In the genomic region with DNA sequence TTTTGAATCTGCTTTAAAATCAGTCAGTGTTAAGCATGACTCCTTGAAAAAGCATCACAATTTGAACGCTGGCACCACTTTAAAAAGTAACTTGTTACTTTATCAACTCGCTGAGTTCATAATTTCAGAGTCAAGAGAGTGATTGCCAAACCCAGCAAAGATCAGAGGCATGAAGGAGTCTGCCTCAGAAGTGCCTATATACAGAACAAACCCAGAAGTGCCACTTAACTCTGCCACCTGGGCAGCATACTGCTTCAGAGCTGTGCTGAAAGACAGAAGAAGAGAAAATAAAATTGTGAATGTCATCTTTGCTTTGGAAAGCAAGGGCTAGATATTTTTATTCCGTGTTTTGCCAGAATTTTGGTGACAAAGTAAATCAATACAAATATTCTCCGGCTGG, we compare ENCODE assay signal across 27 cellular contexts.
"Had no signal": no experiment of that assay in that cellular context is flagged by ENCODE, and none has a peak within 500 bp of the region (broad histone marks: within the 10 kb centered on the region; RNA-seq: fewer than 3 reads in every experiment).

No MANE protein-coding gene starts in this region.

- H3K36me3 Mint-ChIP-seq: activated CD8-positive, alpha-beta memory T cell treated with anti-CD3 and anti-CD28 coated beads, Interleukin-2, amount 10 ng/mL, durations not matched to agents 7 days and 5 days; activated naive CD4-positive, alpha-beta T cell treated with anti-CD3 and anti-CD28 coated beads, Interleukin-2, amount 50 U/mL, for 72 hours; brain had no signal

- H3K27me3 Mint-ChIP-seq: activated B cell treated with CpG ODN at 0.5 μM for 24 hours; activated CD4-positive, alpha-beta T cell treated with anti-CD3 and anti-CD28 coated beads, Interleukin-2, amount 10 ng/mL, durations not matched to agents 24 days and 14 days; activated CD8-positive, alpha-beta memory T cell treated with anti-CD3 and anti-CD28 coated beads, Interleukin-2, amount 10 ng/mL, durations not matched to agents 7 days and 5 days; brain; central memory CD8-positive, alpha-beta T cell; T-helper 17 cell had no signal

- H3K27ac ChIP-seq: PC-9 had no signal

- H3K4me3 Mint-ChIP-seq: activated B cell treated with CpG ODN at 0.5 μM for 24 hours; activated CD4-positive, alpha-beta T cell treated with anti-CD3 and anti-CD28 coated beads, Interleukin-2, amount 10 ng/mL, durations not matched to agents 24 days and 14 days; activated CD8-positive, alpha-beta memory T cell treated with anti-CD3 and anti-CD28 coated beads, Interleukin-2, amount 10 ng/mL, durations not matched to agents 7 days and 5 days; activated T-cell treated with anti-CD3 and anti-CD28 coated beads, Interleukin-2, amount 50 U/mL, for 4 hours; brain; central memory CD8-positive, alpha-beta T cell; T-helper 17 cell had no signal

- H3K4me2 ChIP-seq: PC-9 had no signal

- H3K4me3 ChIP-seq: K562, PC-9 had no signal

- DNase-seq: activated B cell treated with CpG ODN at 0.5 μM for 24 hours; activated CD4-positive, alpha-beta T cell treated with anti-CD3 and anti-CD28 coated beads for 1 hour; activated CD4-positive, alpha-beta T cell treated with anti-CD3 and anti-CD28 coated beads, Interleukin-2, amount 10 ng/mL, durations not matched to agents 24 days and 14 days; activated CD4-positive, alpha-beta T cell treated with anti-CD3 and anti-CD28 coated beads, Interleukin-2, amount 50 U/mL, for 48 hours; activated CD8-positive, alpha-beta memory T cell treated with anti-CD3 and anti-CD28 coated beads, Interleukin-2, amount 10 ng/mL, durations not matched to agents 7 days and 5 days; activated effector memory CD4-positive, alpha-beta T cell treated with anti-CD3 and anti-CD28 coated beads, Interleukin-2, amount 50 U/mL, for 16 hours; activated naive CD4-positive, alpha-beta T cell treated with Interleukin-2 at 50 U/mL for 16 hours; activated T-cell treated with anti-CD3 and anti-CD28 coated beads, Interleukin-2, amount 50 U/mL, for 4 hours; amygdala; Karpas-422; MM.1S; NCI-H1048; NCI-H1436 treated with DMSO at 0.1 percent for 48 hours; NCI-H187; NCI-H2081 treated with DMSO at 0.1 percent for 48 hours; NCI-H2171 treated with DMSO at 0.1 percent for 48 hours; NCI-H226; NCI-H69; PC-9; SHP77 treated with DMSO at 0.1 percent for 48 hours; T-helper 17 cell; T-helper 9 cell had no signal

- H3K27ac Mint-ChIP-seq: activated B cell treated with CpG ODN at 0.5 μM for 24 hours; activated CD4-positive, alpha-beta T cell treated with anti-CD3 and anti-CD28 coated beads, Interleukin-2, amount 10 ng/mL, durations not matched to agents 24 days and 14 days; activated CD8-positive, alpha-beta memory T cell treated with anti-CD3 and anti-CD28 coated beads, Interleukin-2, amount 10 ng/mL, durations not matched to agents 7 days and 5 days; activated naive CD4-positive, alpha-beta T cell treated with anti-CD3 and anti-CD28 coated beads, Interleukin-2, amount 50 U/mL, for 72 hours; brain; T-helper 17 cell had no signal

- ATAC-seq: activated CD8-positive, alpha-beta memory T cell treated with anti-CD3 and anti-CD28 coated beads, Interleukin-2, amount 10 ng/mL, durations not matched to agents 7 days and 5 days; activated naive CD4-positive, alpha-beta T cell treated with anti-CD3 and anti-CD28 coated beads, Interleukin-2, amount 50 U/mL, for 72 hours; activated T-cell treated with anti-CD3 and anti-CD28 coated beads, Interleukin-2, amount 50 U/mL, for 4 hours; K562; T-helper 17 cell had no signal

- H3K9me3 Mint-ChIP-seq: brain had no signal

- H2AFZ ChIP-seq: PC-9 had no signal

- H3K4me1 Mint-ChIP-seq: activated B cell treated with CpG ODN at 0.5 μM for 24 hours; activated CD4-positive, alpha-beta T cell treated with anti-CD3 and anti-CD28 coated beads, Interleukin-2, amount 10 ng/mL, durations not matched to agents 24 days and 14 days; activated CD8-positive, alpha-beta memory T cell treated with anti-CD3 and anti-CD28 coated beads, Interleukin-2, amount 10 ng/mL, durations not matched to agents 7 days and 5 days; brain; central memory CD8-positive, alpha-beta T cell; T-helper 17 cell had no signal

- FAIRE-seq: astrocyte, K562 had no signal
